In the genomic region with DNA sequence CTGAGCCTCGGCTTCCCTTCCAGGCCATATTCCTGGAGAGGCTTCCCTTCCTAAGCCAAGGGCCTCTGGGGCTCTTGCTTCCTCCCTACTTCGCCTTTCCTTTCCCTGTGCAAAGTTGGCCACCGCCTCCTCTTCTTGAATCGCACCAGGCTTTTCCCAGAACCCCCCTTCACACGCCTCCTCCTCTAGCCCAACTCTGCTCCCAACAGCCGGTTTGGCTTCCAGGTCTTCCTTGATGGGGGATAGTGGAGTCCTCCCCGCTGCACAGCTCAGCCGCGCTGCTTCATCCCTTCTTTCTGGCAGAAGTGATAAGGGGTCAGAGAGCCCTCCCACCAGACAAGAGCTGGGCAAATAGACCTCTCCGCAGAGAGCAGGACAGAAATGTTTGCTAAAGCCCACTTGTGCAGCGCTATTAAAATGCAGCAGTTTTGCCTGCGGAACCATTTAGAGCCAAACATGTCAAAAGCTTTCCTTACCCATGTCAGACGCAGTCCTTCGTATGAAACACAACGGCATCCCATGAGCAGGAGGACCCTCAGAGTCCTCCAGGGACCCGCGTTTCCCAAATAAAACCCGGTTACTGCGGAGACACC, we compare ENCODE assay signal across 11 cellular contexts. TPM values are rescaled to one million over a fixed set of nuclear protein-coding genes. Genes with fewer than 3 reads are reported as not detected.
DNase-seq lines count a peak whose midpoint lies in the region; ATAC-seq and TF ChIP-seq lines count a peak whose summit lies in the region.
"Had no signal": no experiment of that assay in that cellular context is flagged by ENCODE, and none has a peak within 500 bp of the region (broad histone marks: within the 10 kb centered on the region; RNA-seq: fewer than 3 reads in every experiment).

No MANE protein-coding gene starts in this region.

- no peak overlapping the region for H3K27ac Mint-ChIP-seq in stimulated activated naive CD8-positive, alpha-beta T cell treated with anti-CD3 and anti-CD28 coated beads, Interleukin-15, Interleukin-2, amounts not matched to agents 100 ng/mL and 50 ng/mL, for 24 hours
- no peak overlapping the region for H3K27ac Mint-ChIP-seq in mesothelial cell of epicardium

- no peak for DNase-seq in stimulated activated naive CD8-positive, alpha-beta T cell treated with anti-CD3 and anti-CD28 coated beads, Interleukin-15, Interleukin-2, amounts not matched to agents 100 U/mL and 50 U/mL, for 24 hours
- DNase-seq in mesothelial cell of epicardium (ENCODE audit: low spot score in 2 of 2, unreplicated experiment in 2 of 2) = no peak
- DNase-seq in stimulated activated CD4-positive, alpha-beta T cell treated with anti-CD3 and anti-CD28 coated beads, Interleukin-1b, Interleukin-23, amount 100 ng/mL, for 48 hours = no peak
- DNase-seq in SW480 (ENCODE audit: low spot score) = no peak
- DNase-seq: activated effector memory CD4-positive, alpha-beta T cell treated with Interleukin-2 at 50 U/mL for 16 hours; NCI-H2029; thyroid gland had no signal

- H3K36me3 Mint-ChIP-seq in stimulated activated naive CD8-positive, alpha-beta T cell treated with anti-CD3 and anti-CD28 coated beads, Interleukin-15, Interleukin-2, amounts not matched to agents 100 ng/mL and 50 ng/mL, for 24 hours (ENCODE audit: low read depth) = peaks cover 4% of the 10 kb centered on the region
- no peaks in the 10 kb centered on the region for H3K36me3 Mint-ChIP-seq in mesothelial cell of epicardium

- H3K9me3 Mint-ChIP-seq in stimulated activated naive CD8-positive, alpha-beta T cell treated with anti-CD3 and anti-CD28 coated beads, Interleukin-15, Interleukin-2, amounts not matched to agents 100 ng/mL and 50 ng/mL, for 24 hours = no peaks in the 10 kb centered on the region
- H3K9me3 Mint-ChIP-seq in mesothelial cell of epicardium = no peaks in the 10 kb centered on the region

- ATAC-seq in stimulated activated naive CD8-positive, alpha-beta T cell treated with anti-CD3 and anti-CD28 coated beads, Interleukin-15, Interleukin-2, amounts not matched to agents 100 U/mL and 50 U/mL, for 24 hours = no peak
- ATAC-seq in HG02981 (IDR thresholded peaks at IDR 0.05; ENCODE audit: unreplicated experiment) (no peak), GM19395 (IDR thresholded peaks at IDR 0.05; ENCODE audit: unreplicated experiment) (no peak)

- H3K4me3 Mint-ChIP-seq in stimulated activated naive CD8-positive, alpha-beta T cell treated with anti-CD3 and anti-CD28 coated beads, Interleukin-15, Interleukin-2, amounts not matched to agents 100 ng/mL and 50 ng/mL, for 24 hours = peak overlapping the region; percentile 58
- peak overlapping the region; percentile 71 for H3K4me3 Mint-ChIP-seq in mesothelial cell of epicardium

- peak overlapping the region; percentile 70 for H3K27ac ChIP-seq in angular gyrus (ENCODE audit: low read depth, low read length)
- H3K27ac ChIP-seq: thyroid gland had no signal

- peaks cover 21% of the 10 kb centered on the region for H3K4me1 Mint-ChIP-seq in stimulated activated naive CD8-positive, alpha-beta T cell treated with anti-CD3 and anti-CD28 coated beads, Interleukin-15, Interleukin-2, amounts not matched to agents 100 ng/mL and 50 ng/mL, for 24 hours (ENCODE audit: low read depth)
- H3K4me1 Mint-ChIP-seq in mesothelial cell of epicardium = peaks cover 9% of the 10 kb centered on the region

- TF ChIP-seq CTCF in mesothelial cell of epicardium (IDR thresholded peaks at IDR 0.05; ENCODE audit: unreplicated experiment) = no peak

- peaks cover 57% of the 10 kb centered on the region for H3K27me3 Mint-ChIP-seq in stimulated activated naive CD8-positive, alpha-beta T cell treated with anti-CD3 and anti-CD28 coated beads, Interleukin-15, Interleukin-2, amounts not matched to agents 100 ng/mL and 50 ng/mL, for 24 hours
- H3K27me3 Mint-ChIP-seq in mesothelial cell of epicardium (ENCODE audit: low read depth) = peaks cover 82% of the 10 kb centered on the region

RNA-seq across cellular contexts. Expression of a gene that starts 56.5 kb away (rescaled TPM):
- 3.4 to 6.0 TPM (median 4.1 TPM) in 3 replicates for total RNA-seq in mesothelial cell of epicardium
